In the genomic region with DNA sequence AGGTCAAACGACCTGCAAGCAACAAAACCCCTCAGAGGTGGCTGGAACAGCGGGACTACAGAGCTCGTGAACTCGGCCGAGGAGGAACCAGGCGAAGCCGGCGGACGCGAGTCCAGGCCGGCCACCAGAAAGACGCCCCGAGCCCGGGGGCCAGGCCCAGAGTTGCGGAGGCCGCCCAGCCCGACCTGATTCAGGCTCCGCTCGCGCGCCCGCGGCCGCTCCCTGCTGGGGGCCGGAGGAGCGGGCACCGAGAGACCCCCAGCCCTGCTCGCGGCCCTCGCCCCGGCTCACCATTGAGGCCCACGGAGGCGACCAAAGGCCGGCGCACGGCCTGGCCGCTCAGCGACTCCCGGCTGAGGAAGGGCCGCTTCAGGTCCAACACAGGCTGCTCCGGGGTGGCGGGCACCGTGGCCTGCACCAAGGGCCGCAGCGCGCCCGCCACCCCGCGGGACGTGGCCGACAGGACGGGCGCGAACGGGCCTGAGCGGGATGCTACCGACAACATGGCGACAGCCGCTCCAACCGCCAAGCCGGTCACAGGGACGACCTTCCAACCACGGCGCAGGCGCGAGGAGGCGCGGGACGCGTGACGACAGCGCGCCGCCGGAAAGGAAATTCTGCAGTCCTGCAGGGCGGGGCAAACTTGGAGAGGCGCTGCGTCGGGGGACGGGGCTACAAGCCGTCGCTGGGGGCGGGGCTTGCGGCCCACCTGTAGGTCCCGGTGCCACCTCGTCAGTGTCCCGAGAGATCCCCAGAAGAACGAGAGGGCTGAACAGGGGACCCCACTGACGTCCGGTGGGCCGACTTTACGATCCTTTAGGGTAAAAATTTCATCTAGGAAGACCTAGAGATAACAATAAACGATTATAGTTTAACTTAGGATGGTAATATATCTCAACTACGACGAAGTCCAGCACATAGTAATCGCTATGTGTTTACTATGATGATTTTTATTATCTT, we compare ENCODE assay signal across 1 cellular context.
A peak's percentile ranks its signal among the peaks of the same experiment; 100 is the strongest.
TF ChIP-seq lines count a peak whose summit lies in the region.

A gene (minus strand): TSS at position 538 of the 960 bp plus-strand sequence. CDS start 33 bp downstream, at position 505.

TF ChIP-seq in K562, 482 proteins besides CTCF, POLR2A, EP300 and RAD21 (continued from another document and continues in another):
- TF ChIP-seq, protein P1, sequence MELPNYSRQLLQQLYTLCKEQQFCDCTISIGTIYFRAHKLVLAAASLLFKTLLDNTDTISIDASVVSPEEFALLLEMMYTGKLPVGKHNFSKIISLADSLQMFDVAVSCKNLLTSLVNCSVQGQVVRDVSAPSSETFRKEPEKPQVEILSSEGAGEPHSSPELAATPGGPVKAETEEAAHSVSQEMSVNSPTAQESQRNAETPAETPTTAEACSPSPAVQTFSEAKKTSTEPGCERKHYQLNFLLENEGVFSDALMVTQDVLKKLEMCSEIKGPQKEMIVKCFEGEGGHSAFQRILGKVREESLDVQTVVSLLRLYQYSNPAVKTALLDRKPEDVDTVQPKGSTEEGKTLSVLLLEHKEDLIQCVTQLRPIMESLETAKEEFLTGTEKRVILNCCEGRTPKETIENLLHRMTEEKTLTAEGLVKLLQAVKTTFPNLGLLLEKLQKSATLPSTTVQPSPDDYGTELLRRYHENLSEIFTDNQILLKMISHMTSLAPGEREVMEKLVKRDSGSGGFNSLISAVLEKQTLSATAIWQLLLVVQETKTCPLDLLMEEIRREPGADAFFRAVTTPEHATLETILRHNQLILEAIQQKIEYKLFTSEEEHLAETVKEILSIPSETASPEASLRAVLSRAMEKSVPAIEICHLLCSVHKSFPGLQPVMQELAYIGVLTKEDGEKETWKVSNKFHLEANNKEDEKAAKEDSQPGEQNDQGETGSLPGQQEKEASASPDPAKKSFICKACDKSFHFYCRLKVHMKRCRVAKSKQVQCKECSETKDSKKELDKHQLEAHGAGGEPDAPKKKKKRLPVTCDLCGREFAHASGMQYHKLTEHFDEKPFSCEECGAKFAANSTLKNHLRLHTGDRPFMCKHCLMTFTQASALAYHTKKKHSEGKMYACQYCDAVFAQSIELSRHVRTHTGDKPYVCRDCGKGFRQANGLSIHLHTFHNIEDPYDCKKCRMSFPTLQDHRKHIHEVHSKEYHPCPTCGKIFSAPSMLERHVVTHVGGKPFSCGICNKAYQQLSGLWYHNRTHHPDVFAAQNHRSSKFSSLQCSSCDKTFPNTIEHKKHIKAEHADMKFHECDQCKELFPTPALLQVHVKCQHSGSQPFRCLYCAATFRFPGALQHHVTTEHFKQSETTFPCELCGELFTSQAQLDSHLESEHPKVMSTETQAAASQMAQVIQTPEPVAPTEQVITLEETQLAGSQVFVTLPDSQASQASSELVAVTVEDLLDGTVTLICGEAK (IDR thresholded peaks at IDR 0.05), result 0 out of 2 replicates have a peak, but pooled peaks have one; percentile 49
- TF ChIP-seq, protein P1 (CRISPR knock-in tag; IDR thresholded peaks at IDR 0.05), result no peak
- TF ChIP-seq, protein P2, sequence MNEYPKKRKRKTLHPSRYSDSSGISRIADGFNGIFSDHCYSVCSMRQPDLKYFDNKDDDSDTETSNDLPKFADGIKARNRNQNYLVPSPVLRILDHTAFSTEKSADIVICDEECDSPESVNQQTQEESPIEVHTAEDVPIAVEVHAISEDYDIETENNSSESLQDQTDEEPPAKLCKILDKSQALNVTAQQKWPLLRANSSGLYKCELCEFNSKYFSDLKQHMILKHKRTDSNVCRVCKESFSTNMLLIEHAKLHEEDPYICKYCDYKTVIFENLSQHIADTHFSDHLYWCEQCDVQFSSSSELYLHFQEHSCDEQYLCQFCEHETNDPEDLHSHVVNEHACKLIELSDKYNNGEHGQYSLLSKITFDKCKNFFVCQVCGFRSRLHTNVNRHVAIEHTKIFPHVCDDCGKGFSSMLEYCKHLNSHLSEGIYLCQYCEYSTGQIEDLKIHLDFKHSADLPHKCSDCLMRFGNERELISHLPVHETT (CRISPR knock-in tag; conservative IDR thresholded peaks at IDR 0.05 in 1 of 2, IDR thresholded peaks at IDR 0.05 in 1 of 2), result peak; percentile 57 to 59; a peak in 1 of 4 replicates
- TF ChIP-seq GABPB1 (CRISPR knock-in tag; IDR thresholded peaks at IDR 0.05) (peak; percentile 52; the same call in 1 of the 2 replicates), ZNF445 (CRISPR knock-in tag; IDR thresholded peaks at IDR 0.05; ENCODE audit: low read depth) (no peak), PCBP2 (IDR thresholded peaks at IDR 0.05; ENCODE audit: low read depth, low read length, poor library complexity, severe bottlenecking) (no peak), ZNF174 (CRISPR knock-in tag; IDR thresholded peaks at IDR 0.05) (no peak), POLR2H (tag; IDR thresholded peaks at IDR 0.05; ENCODE audit: low read depth) (peak; percentile 72), ZEB2 (IDR thresholded peaks at IDR 0.05) (no peak), ZFX (CRISPR knock-in tag; IDR thresholded peaks at IDR 0.05) (peak; percentile 94), EGR1 (conservative IDR thresholded peaks at IDR 0.05) (0 out of 2 replicates have a peak, but pooled peaks have one; percentile 16), ZKSCAN8 (CRISPR knock-in tag; IDR thresholded peaks at IDR 0.05) (no peak), ZBTB7A (IDR thresholded peaks at IDR 0.05; ENCODE audit: borderline replicate concordance, control insufficient read depth, low read depth, low read length) (peak; percentile 72; the same call in 1 of the 2 replicates), L3MBTL2 (IDR thresholded peaks at IDR 0.05) (peak; percentile 56), KAT8 (IDR thresholded peaks at IDR 0.05; ENCODE audit: low read depth) (no peak), FOXK2 (conservative IDR thresholded peaks at IDR 0.05 in 1 of 2, IDR thresholded peaks at IDR 0.05 in 1 of 2; ENCODE audit: low read depth in 2 of 2) (peak; percentile 42 to 76; a peak in 2 of 4 replicates), E2F3 (CRISPR knock-in tag; IDR thresholded peaks at IDR 0.05) (no peak), ZNF75A (CRISPR knock-in tag; IDR thresholded peaks at IDR 0.05) (no peak), ZNF143 (CRISPR knock-in tag; IDR thresholded peaks at IDR 0.05) (no peak), ATF7 (IDR thresholded peaks at IDR 0.05) (peak; percentile 77), HCFC1 (IDR thresholded peaks at IDR 0.05; ENCODE audit: low read depth, low read length) (peak; percentile 81), DMBX1 (CRISPR knock-in tag; IDR thresholded peaks at IDR 0.05; ENCODE audit: borderline replicate concordance) (no peak), SMAD4 (CRISPR knock-in tag; conservative IDR thresholded peaks at IDR 0.05) (no peak), CEBPG (CRISPR knock-in tag; IDR thresholded peaks at IDR 0.05) (peak; percentile 66; the same call in 1 of the 2 replicates), CEBPG (tag; conservative IDR thresholded peaks at IDR 0.05 in 1 of 2, IDR thresholded peaks at IDR 0.05 in 1 of 2) (no peak), TCF3 (CRISPR knock-in tag; IDR thresholded peaks at IDR 0.05) (no peak), JUND (IDR thresholded peaks at IDR 0.05; ENCODE audit: borderline replicate concordance, low read depth, low read length) (no peak), JUND (tag; IDR thresholded peaks at IDR 0.05; ENCODE audit: borderline replicate concordance, low read depth, low read length) (peak; percentile 25; the same call in 1 of the 3 replicates)
- TF ChIP-seq, protein P3, sequence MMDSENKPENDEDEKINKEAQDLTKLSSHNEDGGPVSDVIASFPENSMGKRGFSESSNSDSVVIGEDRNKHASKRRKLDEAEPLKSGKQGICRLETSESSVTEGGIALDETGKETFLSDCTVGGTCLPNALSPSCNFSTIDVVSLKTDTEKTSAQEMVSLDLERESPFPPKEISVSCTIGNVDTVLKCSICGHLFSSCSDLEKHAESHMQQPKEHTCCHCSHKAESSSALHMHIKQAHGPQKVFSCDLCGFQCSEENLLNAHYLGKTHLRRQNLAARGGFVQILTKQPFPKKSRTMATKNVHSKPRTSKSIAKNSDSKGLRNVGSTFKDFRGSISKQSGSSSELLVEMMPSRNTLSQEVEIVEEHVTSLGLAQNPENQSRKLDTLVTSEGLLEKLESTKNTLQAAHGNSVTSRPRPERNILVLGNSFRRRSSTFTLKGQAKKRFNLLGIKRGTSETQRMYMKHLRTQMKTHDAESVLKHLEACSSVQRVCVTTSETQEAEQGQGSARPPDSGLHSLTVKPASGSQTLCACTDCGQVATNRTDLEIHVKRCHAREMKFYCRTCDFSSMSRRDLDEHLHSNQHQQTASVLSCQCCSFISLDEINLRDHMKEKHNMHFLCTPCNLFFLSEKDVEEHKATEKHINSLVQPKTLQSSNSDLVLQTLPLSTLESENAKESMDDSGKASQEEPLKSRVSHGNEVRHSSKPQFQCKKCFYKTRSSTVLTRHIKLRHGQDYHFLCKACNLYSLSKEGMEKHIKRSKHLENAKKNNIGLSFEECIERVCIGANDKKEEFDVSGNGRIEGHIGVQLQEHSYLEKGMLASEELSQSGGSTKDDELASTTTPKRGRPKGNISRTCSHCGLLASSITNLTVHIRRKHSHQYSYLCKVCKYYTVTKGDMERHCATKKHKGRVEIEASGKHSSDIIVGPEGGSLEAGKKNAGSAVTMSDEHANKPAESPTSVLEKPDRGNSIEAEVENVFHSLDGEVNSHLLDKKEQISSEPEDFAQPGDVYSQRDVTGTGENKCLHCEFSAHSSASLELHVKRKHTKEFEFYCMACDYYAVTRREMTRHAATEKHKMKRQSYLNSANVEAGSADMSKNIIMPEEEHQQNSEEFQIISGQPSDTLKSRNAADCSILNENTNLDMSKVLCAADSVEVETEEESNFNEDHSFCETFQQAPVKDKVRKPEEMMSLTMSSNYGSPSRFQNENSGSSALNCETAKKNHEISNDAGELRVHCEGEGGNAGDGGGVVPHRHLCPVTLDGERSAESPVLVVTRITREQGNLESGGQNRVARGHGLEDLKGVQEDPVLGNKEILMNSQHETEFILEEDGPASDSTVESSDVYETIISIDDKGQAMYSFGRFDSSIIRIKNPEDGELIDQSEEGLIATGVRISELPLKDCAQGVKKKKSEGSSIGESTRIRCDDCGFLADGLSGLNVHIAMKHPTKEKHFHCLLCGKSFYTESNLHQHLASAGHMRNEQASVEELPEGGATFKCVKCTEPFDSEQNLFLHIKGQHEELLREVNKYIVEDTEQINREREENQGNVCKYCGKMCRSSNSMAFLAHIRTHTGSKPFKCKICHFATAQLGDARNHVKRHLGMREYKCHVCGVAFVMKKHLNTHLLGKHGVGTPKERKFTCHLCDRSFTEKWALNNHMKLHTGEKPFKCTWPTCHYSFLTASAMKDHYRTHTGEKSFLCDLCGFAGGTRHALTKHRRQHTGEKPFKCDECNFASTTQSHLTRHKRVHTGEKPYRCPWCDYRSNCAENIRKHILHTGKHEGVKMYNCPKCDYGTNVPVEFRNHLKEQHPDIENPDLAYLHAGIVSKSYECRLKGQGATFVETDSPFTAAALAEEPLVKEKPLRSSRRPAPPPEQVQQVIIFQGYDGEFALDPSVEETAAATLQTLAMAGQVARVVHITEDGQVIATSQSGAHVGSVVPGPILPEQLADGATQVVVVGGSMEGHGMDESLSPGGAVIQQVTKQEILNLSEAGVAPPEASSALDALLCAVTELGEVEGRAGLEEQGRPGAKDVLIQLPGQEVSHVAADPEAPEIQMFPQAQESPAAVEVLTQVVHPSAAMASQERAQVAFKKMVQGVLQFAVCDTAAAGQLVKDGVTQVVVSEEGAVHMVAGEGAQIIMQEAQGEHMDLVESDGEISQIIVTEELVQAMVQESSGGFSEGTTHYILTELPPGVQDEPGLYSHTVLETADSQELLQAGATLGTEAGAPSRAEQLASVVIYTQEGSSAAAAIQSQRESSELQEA (IDR thresholded peaks at IDR 0.05; ENCODE audit: low read depth), result no peak
- TF ChIP-seq, protein P4, sequence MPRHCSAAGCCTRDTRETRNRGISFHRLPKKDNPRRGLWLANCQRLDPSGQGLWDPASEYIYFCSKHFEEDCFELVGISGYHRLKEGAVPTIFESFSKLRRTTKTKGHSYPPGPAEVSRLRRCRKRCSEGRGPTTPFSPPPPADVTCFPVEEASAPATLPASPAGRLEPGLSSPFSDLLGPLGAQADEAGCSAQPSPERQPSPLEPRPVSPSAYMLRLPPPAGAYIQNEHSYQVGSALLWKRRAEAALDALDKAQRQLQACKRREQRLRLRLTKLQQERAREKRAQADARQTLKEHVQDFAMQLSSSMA (CRISPR knock-in tag; IDR thresholded peaks at IDR 0.05), result peak; percentile 23; the same call in 1 of the 2 replicates
- TF ChIP-seq, protein P5, sequence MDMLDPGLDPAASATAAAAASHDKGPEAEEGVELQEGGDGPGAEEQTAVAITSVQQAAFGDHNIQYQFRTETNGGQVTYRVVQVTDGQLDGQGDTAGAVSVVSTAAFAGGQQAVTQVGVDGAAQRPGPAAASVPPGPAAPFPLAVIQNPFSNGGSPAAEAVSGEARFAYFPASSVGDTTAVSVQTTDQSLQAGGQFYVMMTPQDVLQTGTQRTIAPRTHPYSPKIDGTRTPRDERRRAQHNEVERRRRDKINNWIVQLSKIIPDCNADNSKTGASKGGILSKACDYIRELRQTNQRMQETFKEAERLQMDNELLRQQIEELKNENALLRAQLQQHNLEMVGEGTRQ (CRISPR knock-in tag; IDR thresholded peaks at IDR 0.05), result peak; percentile 45
- TF ChIP-seq, protein P6, sequence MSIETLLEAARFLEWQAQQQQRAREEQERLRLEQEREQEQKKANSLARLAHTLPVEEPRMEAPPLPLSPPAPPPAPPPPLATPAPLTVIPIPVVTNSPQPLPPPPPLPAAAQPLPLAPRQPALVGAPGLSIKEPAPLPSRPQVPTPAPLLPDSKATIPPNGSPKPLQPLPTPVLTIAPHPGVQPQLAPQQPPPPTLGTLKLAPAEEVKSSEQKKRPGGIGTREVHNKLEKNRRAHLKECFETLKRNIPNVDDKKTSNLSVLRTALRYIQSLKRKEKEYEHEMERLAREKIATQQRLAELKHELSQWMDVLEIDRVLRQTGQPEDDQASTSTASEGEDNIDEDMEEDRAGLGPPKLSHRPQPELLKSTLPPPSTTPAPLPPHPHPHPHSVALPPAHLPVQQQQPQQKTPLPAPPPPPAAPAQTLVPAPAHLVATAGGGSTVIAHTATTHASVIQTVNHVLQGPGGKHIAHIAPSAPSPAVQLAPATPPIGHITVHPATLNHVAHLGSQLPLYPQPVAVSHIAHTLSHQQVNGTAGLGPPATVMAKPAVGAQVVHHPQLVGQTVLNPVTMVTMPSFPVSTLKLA (conservative IDR thresholded peaks at IDR 0.05), result peak in 1 of 2 experiments; percentile 63; a peak in 3 of 4 replicates
